In genomic region chr17:82528484-82529265, GRCh38 we compare ENCODE assay signal across 8 cellular contexts. TPM values are rescaled to one million over a fixed set of nuclear protein-coding genes. Genes with fewer than 3 reads are reported as not detected.
DNase-seq lines count a peak whose midpoint lies in the region; ATAC-seq, FAIRE-seq and TF ChIP-seq lines count a peak whose summit lies in the region.

No MANE protein-coding gene starts in this region.

- dilution Hi-C loops in endothelial cell of umbilical vein (cut with MboI; ENCODE audit: extremely low pct_ligation_motif_present, low sequenced_read_pairs), result no loop called here

- H3K27me3 ChIP-seq in endothelial cell of umbilical vein (ENCODE audit: control insufficient read depth in 2 of 2, insufficient read depth in 2 of 2, low read length in 2 of 2), result no peaks in the 10 kb centered on the region
- H3K27me3 ChIP-seq in naive thymus-derived CD4-positive, alpha-beta T cell (ENCODE audit: control insufficient read depth in 2 of 2, insufficient read depth in 2 of 2, low read length in 2 of 2), result no peaks in the 10 kb centered on the region

- intact Hi-C loops in endothelial cell of umbilical vein (cut with micrococcal nuclease), result no loop called here
- intact Hi-C loops in naive thymus-derived CD4-positive, alpha-beta T cell (cut with micrococcal nuclease), result no loop called here

- no peak overlapping the region for H3K9ac ChIP-seq in endothelial cell of umbilical vein (replicated peaks; ENCODE audit: extremely low read depth, insufficient read depth, low read length)

- no peak overlapping the region for H3K4me3 ChIP-seq in A549
- H3K4me3 ChIP-seq in endothelial cell of umbilical vein (replicated peaks in 1 of 3; ENCODE audit: insufficient read depth in 1 of 3, low read depth in 1 of 3, low read length in 3 of 3), result no peak overlapping the region
- no peak overlapping the region for H3K4me3 ChIP-seq in naive thymus-derived CD4-positive, alpha-beta T cell (ENCODE audit: low read length)

- POLR2A ChIA-PET in A549 (lab: Yijun Ruan, JAX) (interaction anchor here (1.7 kb wide), 1 partner anchor 9 kb away, joined by 3 read pairs; the partner anchor contains the start of gene FOXK2), endothelial cell of umbilical vein (lab: Charles Lee) (interaction anchor here (0.7 kb wide), 1 partner anchor 23 kb away, joined by 4 read pairs; no protein-coding TSS in a partner anchor)
- POLR2A ChIA-PET in naive thymus-derived CD4-positive, alpha-beta T cell (lab: Charles Lee), result no interaction called here

- ATAC-seq in A549, result peak; percentile 96 to 100
- ATAC-seq in naive thymus-derived CD4-positive, alpha-beta T cell, result peak; percentile 80
- ATAC-seq in HG02763 (IDR thresholded peaks at IDR 0.05; ENCODE audit: unreplicated experiment), result no peak
- ATAC-seq in GM19395 (IDR thresholded peaks at IDR 0.05; ENCODE audit: unreplicated experiment), result no peak

- no peaks in the 10 kb centered on the region for H3K9me3 Mint-ChIP-seq in naive thymus-derived CD4-positive, alpha-beta T cell

- peak; percentile 82 to 85 for DNase-seq in A549 (ENCODE audit: low read depth in 1 of 2, low spot score in 1 of 2)
- DNase-seq in GM10266 (ENCODE audit: extremely low spot score), result no peak
- DNase-seq in RCC 7860 (ENCODE audit: low spot score), result peak; percentile 87
- peak; percentile 73 for DNase-seq in endothelial cell of umbilical vein (ENCODE audit: low read depth, low spot score)
- no peak for DNase-seq in naive thymus-derived CD4-positive, alpha-beta T cell
- no peak for DNase-seq in activated CD4-positive, CD25-positive, alpha-beta regulatory T cell (lab: John Stamatoyannopoulos, UW)

- H3K36me3 Mint-ChIP-seq in naive thymus-derived CD4-positive, alpha-beta T cell, result peaks cover 0 to 5% (median 3%) of the 10 kb centered on the region in 5 donors

- H3K27me3 Mint-ChIP-seq in naive thymus-derived CD4-positive, alpha-beta T cell, result no peaks in the 10 kb centered on the region

- WGBS in A549 (ENCODE audit: missing lambda C conversion rate), result 54% methylated on average over 17 of the region's 17 CpGs

- TF ChIP-seq POLR2A in A549 (IDR thresholded peaks at IDR 0.05; ENCODE audit: low read length) (no peak), endothelial cell of umbilical vein (IDR thresholded peaks at IDR 0.05; ENCODE audit: low read depth, low read length) (no peak)

- no peak for FAIRE-seq in A549 (lab: Jason Lieb, UNC)
- FAIRE-seq in RCC 7860 (lab: Jason Lieb, UNC), result peak; percentile 48
- no peak for FAIRE-seq in endothelial cell of umbilical vein (lab: Jason Lieb, UNC)

- CTCF ChIA-PET in A549 (lab: Yijun Ruan, JAX), result interaction anchor here (0.7 to 4.0 kb wide), 27 partner anchors 7 to 293 kb away, joined by 3 to 24 read pairs (median 3); partner anchors contain the start of gene FOXK2
- CTCF ChIA-PET in endothelial cell of umbilical vein (lab: Charles Lee), result interaction anchor here (0.6 to 2.1 kb wide), 8 partner anchors 8 to 35 kb away, joined by 3 to 11 read pairs (median 3); partner anchors contain the start of gene FOXK2
- CTCF ChIA-PET in naive thymus-derived CD4-positive, alpha-beta T cell (lab: Charles Lee), result no interaction called here

- H3K27ac ChIP-seq in A549 (no peak overlapping the region), endothelial cell of umbilical vein (ENCODE audit: insufficient read depth, low read depth, low read length) (no peak overlapping the region)
- H3K27ac ChIP-seq in naive thymus-derived CD4-positive, alpha-beta T cell (ENCODE audit: low read depth, low read length), result no peak overlapping the region

- peaks cover 46 to 70% (median 58%) of the 10 kb centered on the region in 7 donors for H3K4me1 Mint-ChIP-seq in naive thymus-derived CD4-positive, alpha-beta T cell

- peak overlapping the region; percentile 22 to 70 (median 58) for H3K27ac Mint-ChIP-seq in naive thymus-derived CD4-positive, alpha-beta T cell

- H3K9me3 ChIP-seq in A549 (no peaks in the 10 kb centered on the region), endothelial cell of umbilical vein (replicated peaks; ENCODE audit: control insufficient read depth, insufficient read depth, low read length) (no peaks in the 10 kb centered on the region)
- H3K9me3 ChIP-seq in naive thymus-derived CD4-positive, alpha-beta T cell (ENCODE audit: control insufficient read depth in 2 of 3, low read length in 3 of 3), result no peaks in the 10 kb centered on the region

- H2AFZ ChIP-seq in endothelial cell of umbilical vein (ENCODE audit: low read depth, low read length), result no peak overlapping the region

- peaks cover 51% of the 10 kb centered on the region for H3K4me1 ChIP-seq in A549
- peaks cover 15% of the 10 kb centered on the region for H3K4me1 ChIP-seq in endothelial cell of umbilical vein (ENCODE audit: control insufficient read depth, extremely low read depth, insufficient read depth, low read length)
- H3K4me1 ChIP-seq in naive thymus-derived CD4-positive, alpha-beta T cell (ENCODE audit: control insufficient read depth in 2 of 2, insufficient read depth in 2 of 2, low read length in 2 of 2), result peaks cover 22 to 27% of the 10 kb centered on the region in 2 donors

- TF ChIP-seq EP300 in A549 (IDR thresholded peaks at IDR 0.05), result no peak

- no peaks in the 10 kb centered on the region for H4K20me1 ChIP-seq in endothelial cell of umbilical vein (replicated peaks; ENCODE audit: control insufficient read depth, extremely low read depth, insufficient read depth, low read length)

- H3K9me1 ChIP-seq in endothelial cell of umbilical vein (replicated peaks; ENCODE audit: control insufficient read depth, extremely low read depth, insufficient read depth, low read length), result no peaks in the 10 kb centered on the region

- TF ChIP-seq CTCF in A549 (IDR thresholded peaks at IDR 0.05) (peak; percentile 66), GM10266 (IDR thresholded peaks at IDR 0.05; ENCODE audit: control insufficient read depth, insufficient read depth, low read depth, missing control alignments) (peak; percentile 26), endothelial cell of umbilical vein (IDR thresholded peaks at IDR 0.05; ENCODE audit: extremely low read depth in 1 of 2, insufficient read depth in 1 of 2, low read depth in 1 of 2, low read length in 2 of 2) (peak; percentile 41 to 50)

- peaks cover 96% of the 10 kb centered on the region for H3K79me2 ChIP-seq in endothelial cell of umbilical vein (ENCODE audit: control insufficient read depth, insufficient read depth, low read length)

- no TSS peak for BruUV-seq in endothelial cell of umbilical vein (replicated peaks; lab: Mats Ljungman, UMichigan)

- H3K4me2 ChIP-seq in A549 (no peak overlapping the region), endothelial cell of umbilical vein (ENCODE audit: insufficient read depth, low read length) (no peak overlapping the region)

- H3K36me3 ChIP-seq in endothelial cell of umbilical vein (ENCODE audit: control insufficient read depth in 2 of 2, extremely low read depth in 1 of 2, insufficient read depth in 2 of 2, low read length in 2 of 2), result no peaks in the 10 kb centered on the region
- no peaks in the 10 kb centered on the region for H3K36me3 ChIP-seq in naive thymus-derived CD4-positive, alpha-beta T cell (ENCODE audit: control insufficient read depth in 2 of 3, insufficient read depth in 3 of 3, low read length in 3 of 3)

- peak; percentile 59 to 76 for TF ChIP-seq RAD21 in A549 (conservative IDR thresholded peaks at IDR 0.05 in 1 of 2, IDR thresholded peaks at IDR 0.05 in 1 of 2)

- peak overlapping the region in 9 of 10 donors; percentile 20 to 63 (median 47) for H3K4me3 Mint-ChIP-seq in naive thymus-derived CD4-positive, alpha-beta T cell

TF ChIP-seq in A549, 52 proteins besides CTCF, POLR2A, EP300 and RAD21:
- 0 out of 3 replicates have a peak, but pooled peaks have one; percentile 35 for TF ChIP-seq SMC3 (IDR thresholded peaks at IDR 0.05)
- TF ChIP-seq MAFK (IDR thresholded peaks at IDR 0.05; ENCODE audit: partially characterized antibody), result no peak
- peak; percentile 28; the same call in 1 of the 2 replicates for TF ChIP-seq MAX (IDR thresholded peaks at IDR 0.05)

TF ChIP-seq in endothelial cell of umbilical vein, 7 proteins besides CTCF, POLR2A, EP300 and RAD21:
- no peak for TF ChIP-seq JUN (IDR thresholded peaks at IDR 0.05; ENCODE audit: borderline replicate concordance, insufficient read depth, insufficient read length, low read depth)
- no peak for TF ChIP-seq POLR2AphosphoS5 (IDR thresholded peaks at IDR 0.05; ENCODE audit: insufficient read depth, low read depth, low read length)
- no peak for TF ChIP-seq GATA2 (IDR thresholded peaks at IDR 0.05; ENCODE audit: insufficient read depth, insufficient read length, low read depth, low read length)
- no peak for TF ChIP-seq EZH2 (IDR thresholded peaks at IDR 0.05; ENCODE audit: borderline replicate concordance, low read depth, low read length, severe bottlenecking)
- no peak for TF ChIP-seq MYC (IDR thresholded peaks at IDR 0.05; ENCODE audit: low read depth, low read length)
- TF ChIP-seq FOS (IDR thresholded peaks at IDR 0.05; ENCODE audit: borderline replicate concordance, insufficient read depth, low read length), result no peak
- no peak for TF ChIP-seq MAX (IDR thresholded peaks at IDR 0.05; ENCODE audit: insufficient read depth, insufficient read length)

RNA-seq across cellular contexts. Expression of gene FOXK2, which starts 9.1 kb away (rescaled TPM):
- polyA plus RNA-seq in A549 (2011; rRNA removed) (34.8 and 35.9 TPM in 2 replicates), A549 (2017; fragmentation: RNase III; extraction: RNeasy Plus Mini Kit Qiagen cat#74134 plus additional on column Dnase treatment) (37.5 to 39.2 TPM (median 38.2 TPM) in 3 replicates), endothelial cell of umbilical vein (32.8 and 33.4 TPM in 2 replicates)
- 32.8 and 42.8 TPM in 2 replicates for polyA plus RNA-seq in A549 (2012; cell fraction: cytosol; rRNA removed)
- polyA plus RNA-seq in A549 (2012; cell fraction: nucleus; rRNA removed), result 49.2 and 51.8 TPM in 2 replicates
- polyA minus RNA-seq in A549 (2011; rRNA and poly(A)+ RNA removed), result 78.5 and 90.0 TPM in 2 replicates
- 75.1 and 79.3 TPM in 2 replicates for total RNA-seq in endothelial cell of umbilical vein
- 27.7 and 29.7 TPM in 2 replicates for polyA plus RNA-seq in endothelial cell of umbilical vein (2011; cell fraction: cytosol; rRNA removed)
- polyA plus RNA-seq in endothelial cell of umbilical vein (2011; cell fraction: nucleus; rRNA removed), result 36.4 and 37.8 TPM in 2 replicates
- polyA plus RNA-seq in endothelial cell of umbilical vein (2012), result 38.5 and 42.7 TPM in 2 replicates
- polyA minus RNA-seq in endothelial cell of umbilical vein, result 48.7 and 48.8 TPM in 2 replicates
- 41.8 TPM for polyA minus RNA-seq in endothelial cell of umbilical vein (2011; cell fraction: cytosol; rRNA and poly(A)+ RNA removed)
- 41.6 and 56.0 TPM in 2 replicates for polyA minus RNA-seq in endothelial cell of umbilical vein (2011; cell fraction: nucleus; rRNA and poly(A)+ RNA removed)
- 10 to 100 TPM; 36.5 to 67.1 (median 48.4) TPM for total RNA-seq in naive thymus-derived CD4-positive, alpha-beta T cell
- polyA plus RNA-seq in naive thymus-derived CD4-positive, alpha-beta T cell, result 1 to 10 TPM; 4.2 to 4.8 TPM

Comparison
In these comparisons a context has a peak if more than half of its experiments do, and no peak if none do; other contexts are left out.
1. ATAC-seq: peak in A549 (2 of 2) and naive thymus-derived CD4-positive, alpha-beta T cell (single experiment); none in HG02763 (single experiment) and GM19395 (single experiment).
2. DNase-seq: peak in A549 (2 of 2), RCC 7860 (single experiment) and endothelial cell of umbilical vein (single experiment); none in GM10266 (single experiment), naive thymus-derived CD4-positive, alpha-beta T cell (0 of 9) and activated CD4-positive, CD25-positive, alpha-beta regulatory T cell (0 of 4).
3. Peak in every context shown above with its lines, with median percentiles within 50 percentile points of each other: CTCF ChIP-seq.